In the genomic region with DNA sequence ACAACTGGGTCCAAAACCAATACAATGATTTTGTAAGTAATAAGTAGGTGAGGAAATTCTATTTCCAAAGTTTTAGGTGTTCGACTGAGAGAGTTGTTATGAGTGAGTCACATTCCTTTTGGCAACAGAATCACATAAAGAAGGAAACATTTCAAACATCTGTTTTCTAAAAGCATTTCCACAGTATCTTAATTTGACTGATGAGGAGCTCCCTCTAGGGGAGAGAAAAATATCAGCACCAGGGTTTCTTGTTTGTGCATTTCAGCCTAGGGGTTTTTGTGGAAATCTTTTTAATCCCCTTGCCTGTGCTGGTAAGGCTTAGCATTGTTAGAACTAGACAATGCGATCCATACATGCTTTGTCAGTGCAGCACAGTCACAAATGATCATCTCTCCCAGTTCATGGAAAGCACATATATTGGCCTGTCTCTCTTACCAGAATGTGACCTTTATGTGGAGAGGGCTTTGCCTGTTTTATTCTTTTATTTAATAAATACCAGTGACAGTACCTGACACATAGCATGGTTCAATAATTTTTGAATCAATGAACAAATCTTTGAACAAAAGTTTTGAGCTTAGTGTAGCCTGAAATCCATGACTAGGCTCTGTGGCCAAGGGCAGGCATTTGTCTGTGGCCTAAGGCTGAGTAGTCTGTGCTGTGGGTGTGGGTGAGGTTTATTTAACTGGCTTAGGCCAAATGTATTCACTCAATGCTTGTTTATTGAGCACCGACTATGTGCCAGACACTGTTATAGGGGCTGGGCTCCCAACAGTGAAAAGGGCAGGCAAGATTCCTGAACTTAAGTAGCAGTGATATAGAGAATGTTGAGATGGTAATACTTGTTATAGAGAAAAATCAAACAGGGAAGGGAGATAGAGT, we compare ENCODE assay signal across 8 cellular contexts. TPM values are rescaled to one million over a fixed set of nuclear protein-coding genes. Genes with fewer than 3 reads are reported as not detected.
DNase-seq lines count a peak whose midpoint lies in the region; ATAC-seq and TF ChIP-seq lines count a peak whose summit lies in the region.

No MANE protein-coding gene starts in this region.

- DNase-seq in stimulated activated CD4-positive, alpha-beta T cell treated with anti-CD3 and anti-CD28 coated beads, Interleukin-15, amount 100 ng/mL, for 24 hours = peak; percentile 32
- DNase-seq in stimulated activated CD4-positive, alpha-beta T cell treated with anti-CD3 and anti-CD28 coated beads, Interleukin-4, amount 100 ng/mL, for 4 hours = no peak
- DNase-seq in M059J (ENCODE audit: low read depth) = peak; percentile 58
- DNase-seq in T-cell = peak in 8 of 34 experiments; percentile 3 to 35 (median 20)
- DNase-seq in fibroblast of peridontal ligament (ENCODE audit: extremely low read depth) = peak; percentile 88
- no peak for DNase-seq in osteoblast (ENCODE audit: insufficient read length, low spot score, missing footprints)

- H3K27me3 Mint-ChIP-seq in T-cell = peaks cover 11 to 24% of the 10 kb centered on the region in 2 donors

- no peaks in the 10 kb centered on the region for H4K20me1 ChIP-seq in osteoblast (ENCODE audit: insufficient read depth, low read length)

- H3K4me2 ChIP-seq in osteoblast (ENCODE audit: insufficient read depth, low read length) = no peak overlapping the region

- H3K27ac Mint-ChIP-seq in T-cell = no peak overlapping the region

- H2AFZ ChIP-seq in osteoblast (ENCODE audit: low read length) = no peak overlapping the region

- H3K36me3 ChIP-seq in osteoblast (ENCODE audit: insufficient read depth, low read length) = no peaks in the 10 kb centered on the region

- no peaks in the 10 kb centered on the region for H3K36me3 Mint-ChIP-seq in T-cell

- peaks cover 0 to 24% (median 15%) of the 10 kb centered on the region in 3 donors for H3K4me1 Mint-ChIP-seq in T-cell

- H3K9me3 Mint-ChIP-seq in T-cell = no peaks in the 10 kb centered on the region

- H3K27me3 ChIP-seq in osteoblast (ENCODE audit: insufficient read depth, low read length) = peaks cover 22% of the 10 kb centered on the region

- peak; percentile 88 for TF ChIP-seq CTCF in osteoblast (IDR thresholded peaks at IDR 0.05; ENCODE audit: extremely low read depth, low read depth, low read length)

- H3K4me1 ChIP-seq in osteoblast (ENCODE audit: insufficient read depth, low read length) = no peaks in the 10 kb centered on the region

- peak; percentile 39 to 53 (median 46) for ATAC-seq in T-cell (replicated peaks in 1 of 4)
- ATAC-seq in HG03108 (IDR thresholded peaks at IDR 0.05; ENCODE audit: unreplicated experiment) = no peak
- no peak for ATAC-seq in GM18520 (IDR thresholded peaks at IDR 0.05; ENCODE audit: unreplicated experiment)

- CTCF ChIA-PET in T-cell (lab: Charles Lee) = interaction anchor here (0.6 to 4.1 kb wide), 6 partner anchors 11 to 299 kb away, joined by 3 to 34 read pairs (median 4); a partner anchor contains a TSS

- H3K4me3 ChIP-seq in osteoblast (ENCODE audit: insufficient read depth, low read length) = no peak overlapping the region

- no peaks in the 10 kb centered on the region for H3K79me2 ChIP-seq in osteoblast (ENCODE audit: insufficient read depth, low read length)

- POLR2A ChIA-PET in T-cell (lab: Charles Lee) = interaction anchor here (0.6 to 0.7 kb wide), 3 partner anchors 203 to 1045 kb away, joined by 3 to 7 read pairs (median 3); no protein-coding TSS in a partner anchor

- H3K27ac ChIP-seq in osteoblast (ENCODE audit: low read depth, low read length) = no peak overlapping the region

- no peak overlapping the region for H3K4me3 Mint-ChIP-seq in T-cell

- H3K9me3 ChIP-seq in osteoblast (ENCODE audit: low read depth, low read length) = no peaks in the 10 kb centered on the region

RNA-seq across cellular contexts. Expression of a gene that starts 21.1 kb away (rescaled TPM):
- not detected in 2 replicates for total RNA-seq in M059J (2014; rRNA removed; shearing (Covaris generic))
- total RNA-seq in T-cell (not detected), osteoblast (not detected in 2 replicates)

Comparison
In these comparisons a context has a peak if more than half of its experiments do, and no peak if none do; other contexts are left out.
1. DNase-seq: peak in stimulated activated CD4-positive, alpha-beta T cell treated with anti-CD3 and anti-CD28 coated beads, Interleukin-15, amount 100 ng/mL, for 24 hours (single experiment), M059J (single experiment) and fibroblast of peridontal ligament (single experiment); none in stimulated activated CD4-positive, alpha-beta T cell treated with anti-CD3 and anti-CD28 coated beads, Interleukin-4, amount 100 ng/mL, for 4 hours (0 of 2) and osteoblast (single experiment).
2. ATAC-seq: peak in T-cell (4 of 4); none in HG03108 (single experiment) and GM18520 (single experiment).